Comparison of ENCODE assay signal across 28 cellular contexts in genomic region chr14:50410016-50410530, GRCh38.
"Had no signal": no experiment of that assay in that cellular context is flagged by ENCODE, and none has a peak within 500 bp of the region (broad histone marks: within the 10 kb centered on the region; RNA-seq: fewer than 3 reads in every experiment).

No MANE protein-coding gene starts in this region.

- H3K4me3 Mint-ChIP-seq: activated CD4-positive, alpha-beta memory T cell treated with anti-CD3 and anti-CD28 coated beads for 36 hours; activated CD4-positive, alpha-beta T cell treated with anti-CD3 and anti-CD28 coated beads, Interleukin-2, amount 10 ng/mL, durations not matched to agents 7 days and 5 days; activated naive CD8-positive, alpha-beta T cell treated with anti-CD3 and anti-CD28 coated beads, Interleukin-2, amount 50 U/mL, for 24 hours; activated T-cell treated with anti-CD3 and anti-CD28 coated beads, Interleukin-2, amount 50 U/mL, for 4 hours had no signal

- H3K36me3 ChIP-seq: breast epithelium, MG63 had no signal

- H3K27me3 Mint-ChIP-seq: activated CD4-positive, alpha-beta memory T cell treated with anti-CD3 and anti-CD28 coated beads for 36 hours; activated CD4-positive, alpha-beta T cell treated with anti-CD3 and anti-CD28 coated beads, Interleukin-2, amount 10 ng/mL, durations not matched to agents 7 days and 5 days; activated naive CD8-positive, alpha-beta T cell treated with anti-CD3 and anti-CD28 coated beads, Interleukin-2, amount 50 U/mL, for 24 hours had no signal

- H3K4me1 Mint-ChIP-seq: activated naive CD8-positive, alpha-beta T cell treated with anti-CD3 and anti-CD28 coated beads, Interleukin-2, amount 50 U/mL, for 24 hours had no signal

- DNase-seq: activated CD4-positive, alpha-beta memory T cell treated with anti-CD3 and anti-CD28 coated beads for 36 hours; activated CD4-positive, alpha-beta T cell treated with anti-CD3 and anti-CD28 coated beads, Interleukin-2, amount 10 ng/mL, durations not matched to agents 7 days and 5 days; activated CD4-positive, CD25-positive, alpha-beta regulatory T cell; activated CD8-positive, alpha-beta memory T cell treated with anti-CD3 and anti-CD28 coated beads for 24 hours; activated effector memory CD4-positive, alpha-beta T cell treated with anti-CD3 and anti-CD28 coated beads, Interleukin-2, amount 50 U/mL, for 16 hours; activated naive CD4-positive, alpha-beta T cell treated with Interleukin-2 at 50 U/mL for 16 hours; activated naive CD8-positive, alpha-beta T cell treated with anti-CD3 and anti-CD28 coated beads, Interleukin-2, amount 50 U/mL, for 24 hours; activated T-cell treated with anti-CD3 and anti-CD28 coated beads, Interleukin-2, amount 50 U/mL, for 4 hours; amygdala; central memory CD4-positive, alpha-beta T cell; MG63; NCI-H1105; NCI-H1436; NCI-H1694 treated with DMSO at 0.1 percent for 48 hours; NCI-H2081; NCI-H510A treated with DMSO at 0.1 percent for 48 hours; NCI-H69; NK-92 treated with Interleukin-12 subunit alpha and Interleukin-12 subunit beta, amount 100 ng/mL, for 24 hours; OCI-M1; Right ventricle myocardium superior; RPMI8226; SJCRH30; SK-N-SH; T-helper 1 cell had no signal

- H3K9ac ChIP-seq: SK-N-SH had no signal

- ATAC-seq: activated naive CD4-positive, alpha-beta T cell treated with anti-CD3 and anti-CD28 coated beads, Interleukin-2, amount 50 U/mL, for 72 hours; activated naive CD8-positive, alpha-beta T cell treated with anti-CD3 and anti-CD28 coated beads, Interleukin-2, amount 50 U/mL, for 24 hours; activated T-cell treated with anti-CD3 and anti-CD28 coated beads, Interleukin-2, amount 50 U/mL, for 4 hours; Panc1 had no signal

- H3K4me3 ChIP-seq: breast epithelium, MG63, SJCRH30 had no signal

- H3K27me3 ChIP-seq: breast epithelium, MG63, SJCRH30 had no signal

- H3K4me2 ChIP-seq: SK-N-SH had no signal

- H3K27ac Mint-ChIP-seq: activated CD4-positive, alpha-beta memory T cell treated with anti-CD3 and anti-CD28 coated beads for 36 hours; activated CD4-positive, alpha-beta T cell treated with anti-CD3 and anti-CD28 coated beads, Interleukin-2, amount 10 ng/mL, durations not matched to agents 7 days and 5 days; activated naive CD4-positive, alpha-beta T cell treated with anti-CD3 and anti-CD28 coated beads, Interleukin-2, amount 50 U/mL, for 72 hours; activated naive CD8-positive, alpha-beta T cell treated with anti-CD3 and anti-CD28 coated beads, Interleukin-2, amount 50 U/mL, for 24 hours had no signal

- H3K4me1 ChIP-seq: breast epithelium, SJCRH30 had no signal

- H3K9me3 ChIP-seq: breast epithelium, MG63, SJCRH30, SK-N-SH had no signal

- H3K27ac ChIP-seq: breast epithelium, SJCRH30, VCaP had no signal
